Comparison of ENCODE assay signal across 11 cellular contexts in the genomic region with DNA sequence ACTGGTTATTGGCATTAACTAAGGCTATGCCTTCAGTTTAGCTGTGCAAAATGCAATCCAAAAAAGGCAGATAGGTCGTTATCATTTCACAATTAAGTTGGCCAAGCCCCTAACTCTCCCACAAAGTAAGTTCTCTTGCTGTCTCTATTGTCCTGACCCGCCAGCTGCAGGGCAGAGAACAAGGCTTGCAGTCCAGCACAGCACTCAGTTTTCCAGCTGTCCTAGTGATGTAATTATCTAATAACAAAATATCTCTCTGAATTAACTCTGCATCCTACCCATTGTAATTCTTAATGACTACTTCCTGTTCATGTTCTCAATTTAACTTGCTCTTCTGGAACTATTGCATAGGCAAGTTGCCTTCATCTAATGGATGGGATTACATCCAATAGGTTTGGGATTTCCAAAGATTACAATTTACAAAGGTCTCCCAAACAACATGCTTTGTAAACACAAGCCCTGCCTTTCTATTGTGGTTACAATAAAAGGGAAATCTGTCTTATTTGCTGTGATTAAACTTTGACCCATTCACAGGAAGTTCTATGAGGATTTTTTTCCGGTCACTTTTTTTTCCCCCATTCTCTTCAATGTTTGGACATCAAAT. TPM values are rescaled to one million over a fixed set of nuclear protein-coding genes. Genes with fewer than 3 reads are reported as not detected.
DNase-seq lines count a peak whose midpoint lies in the region; ATAC-seq lines count a peak whose summit lies in the region.
"Had no signal": no experiment of that assay in that cellular context is flagged by ENCODE, and none has a peak within 500 bp of the region (broad histone marks: within the 10 kb centered on the region; RNA-seq: fewer than 3 reads in every experiment).

No MANE protein-coding gene starts in this region.

- no peaks in the 10 kb centered on the region for H3K27me3 ChIP-seq in ACC112 (ENCODE audit: insufficient read depth, low read length)
- no peaks in the 10 kb centered on the region for H3K27me3 ChIP-seq in GM23248 (replicated peaks; ENCODE audit: insufficient read depth)

- in situ Hi-C loops in GM23248 (cut with MboI) = no loop called here

- H3K4me1 ChIP-seq in ACC112 (ENCODE audit: control insufficient read depth, insufficient read depth, low read length, unreplicated experiment) = peaks cover 54% of the 10 kb centered on the region
- H3K4me1 ChIP-seq in GM23248 (ENCODE audit: insufficient read depth) = peaks cover 26% of the 10 kb centered on the region

- H3K27ac ChIP-seq in ACC112 (ENCODE audit: low read depth, low read length) (peak overlapping the region; percentile 16; the same call in 1 of the 2 replicates), GM23248 (no peak overlapping the region)

- H3K36me3 ChIP-seq in ACC112 (ENCODE audit: insufficient read depth, low read length) (peaks cover 4% of the 10 kb centered on the region), GM23248 (ENCODE audit: low read depth) (no peaks in the 10 kb centered on the region)

- no peaks in the 10 kb centered on the region for H3K9me3 ChIP-seq in GM23248 (ENCODE audit: low read depth)

- 41 to 46% methylated on average over 3 of the region's 3 CpGs for WGBS in GM23248 (ENCODE audit: low coverage in 1 of 2, low lambda C conversion rate in 2 of 2, missing lambda C conversion rate in 2 of 2), 2 experiments

- peaks cover 35% of the 10 kb centered on the region for H3K4me1 Mint-ChIP-seq in central memory CD8-positive, alpha-beta T cell

- no peaks in the 10 kb centered on the region for H3K9me3 Mint-ChIP-seq in central memory CD8-positive, alpha-beta T cell
- H3K9me3 Mint-ChIP-seq: CD8-positive, alpha-beta memory T cell had no signal

- no peaks in the 10 kb centered on the region for H3K27me3 Mint-ChIP-seq in central memory CD8-positive, alpha-beta T cell
- H3K27me3 Mint-ChIP-seq: CD8-positive, alpha-beta memory T cell; naive B cell had no signal

- H4K20me1 ChIP-seq in GM23248 (ENCODE audit: insufficient read depth) = no peaks in the 10 kb centered on the region

- peaks cover 24% of the 10 kb centered on the region for H3F3A ChIP-seq in GM23248 (ENCODE audit: insufficient read depth)

- no peak overlapping the region for H3K4me2 ChIP-seq in GM23248 (ENCODE audit: unreplicated experiment)

- H3K79me2 ChIP-seq in ACC112 (ENCODE audit: control insufficient read depth, insufficient read depth, low read length, unreplicated experiment) (peaks cover 72% of the 10 kb centered on the region), GM23248 (ENCODE audit: insufficient read depth) (peaks cover 99% of the 10 kb centered on the region)

- no peaks in the 10 kb centered on the region for H3K9me2 ChIP-seq in GM23248 (ENCODE audit: insufficient read depth)

- H3K4me3 Mint-ChIP-seq in central memory CD8-positive, alpha-beta T cell = no peak overlapping the region
- H3K4me3 Mint-ChIP-seq: CD8-positive, alpha-beta memory T cell; naive B cell had no signal

- peak overlapping the region; percentile 8 for H3K27ac Mint-ChIP-seq in central memory CD8-positive, alpha-beta T cell (ENCODE audit: low read depth)

- ATAC-seq in central memory CD8-positive, alpha-beta T cell (replicated peaks; ENCODE audit: extremely low read depth, poor library complexity, severe bottlenecking) = no peak
- no peak for ATAC-seq in HG03097 (IDR thresholded peaks at IDR 0.05; ENCODE audit: low FRiP score, unreplicated experiment)

- H3K9ac ChIP-seq in GM23248 = no peak overlapping the region

- DNase-seq in MV-4-11 (lab: John Stamatoyannopoulos, UW) (peak; percentile 62), medulla oblongata (ENCODE audit: extremely low spot score) (peak; percentile 75), NCI-H82 (lab: John Stamatoyannopoulos, UW) (no peak), GM23248 (no peak), GOT3 (lab: John Stamatoyannopoulos, UW) (no peak)
- no peak for DNase-seq in central memory CD8-positive, alpha-beta T cell (ENCODE audit: low spot score in 2 of 2)
- DNase-seq: CD8-positive, alpha-beta memory T cell; naive B cell; NCI-H2107 had no signal

- H2AFZ ChIP-seq in ACC112 (ENCODE audit: low read length, unreplicated experiment) (no peak overlapping the region), GM23248 (no peak overlapping the region)

- H3K36me3 Mint-ChIP-seq in central memory CD8-positive, alpha-beta T cell (ENCODE audit: insufficient read depth) = no peaks in the 10 kb centered on the region

- H3K4me3 ChIP-seq in ACC112 (ENCODE audit: low read depth, low read length) (no peak overlapping the region), GM23248 (no peak overlapping the region)

RNA-seq across cellular contexts. Expression of a gene that starts 55.2 kb away (rescaled TPM):
- 61.5 and 77.0 TPM in 2 replicates for total RNA-seq in GM23248 (2014; rRNA removed; shearing (Covaris generic))
- polyA plus RNA-seq in GM23248 (2016; fragmentation: Nextera tagmentation; extraction: Ambion mirVana) = 16.1 and 17.8 TPM in 2 replicates

Comparison
In these comparisons a context has a peak if more than half of its experiments do, and no peak if none do; other contexts are left out.
1. DNase-seq: peak in MV-4-11 (single experiment) and medulla oblongata (single experiment); none in central memory CD8-positive, alpha-beta T cell (0 of 2), NCI-H82 (single experiment), GM23248 (single experiment) and GOT3 (single experiment).